Comparison of ENCODE assay signal across 14 cellular contexts in the genomic region with DNA sequence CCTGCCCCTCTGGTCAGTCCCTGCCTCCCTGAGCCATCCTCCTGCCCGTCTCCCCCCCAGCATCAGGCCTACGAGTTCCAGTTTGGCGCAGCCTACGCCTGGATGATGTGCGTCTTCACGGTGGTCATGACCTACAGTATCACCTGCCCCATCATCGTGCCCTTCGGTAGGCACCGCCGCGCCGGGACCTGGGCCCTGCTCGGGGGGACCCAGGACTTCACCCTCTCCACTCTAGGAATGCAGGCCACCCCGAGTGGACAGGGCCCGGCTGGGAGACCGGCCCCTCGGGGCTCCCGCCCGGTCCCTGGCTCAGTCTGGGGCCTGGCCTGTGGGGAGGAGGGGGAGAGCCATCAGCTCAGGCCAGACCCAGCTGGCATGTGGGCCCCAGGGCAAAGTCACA. TPM values are rescaled to one million over a fixed set of nuclear protein-coding genes. Genes with fewer than 3 reads are reported as not detected.
"Had no signal": no experiment of that assay in that cellular context is flagged by ENCODE, and none has a peak within 500 bp of the region (broad histone marks: within the 10 kb centered on the region; RNA-seq: fewer than 3 reads in every experiment).

No MANE protein-coding gene starts in this region.

- H3K27ac ChIP-seq: ascending aorta, cardiac muscle cell, PC-9 had no signal

- H3K4me3 ChIP-seq: ascending aorta, cardiac muscle cell, MG63, PC-9 had no signal

- H2AFZ ChIP-seq: PC-9 had no signal

- H3K27me3 ChIP-seq: ascending aorta, cardiac muscle cell, MG63 had no signal

- H3K9me3 ChIP-seq: ascending aorta, MG63 had no signal

- FAIRE-seq: RCC 7860, TTC549 had no signal

- DNase-seq: MG63, NCI-H1048, NCI-H1436, SW 1271 had no signal

RNA-seq across cellular contexts. Expression of gene CAPN11, which starts 6.1 kb away (rescaled TPM):
- total RNA-seq: activated CD8-positive, alpha-beta memory T cell treated with anti-CD3 and anti-CD28 coated beads, Interleukin-2, amount 10 ng/mL, durations not matched to agents 7 days and 5 days; activated naive CD8-positive, alpha-beta T cell treated with anti-CD3 and anti-CD28 coated beads, Interleukin-2, amount 10 ng/mL, durations not matched to agents 7 days and 5 days; cardiac muscle cell; NCI-H460; OCI-LY7; PC-9; T-helper 2 cell treated with Interferon-gamma antibody and Interleukin-4, amounts not matched to agents 100 ng/mL and 5 ng/mL, for 36 hours had no signal
- polyA plus RNA-seq: cardiac muscle cell had no signal
